1 cellular context compared by ENCODE assay signal in the genomic region with DNA sequence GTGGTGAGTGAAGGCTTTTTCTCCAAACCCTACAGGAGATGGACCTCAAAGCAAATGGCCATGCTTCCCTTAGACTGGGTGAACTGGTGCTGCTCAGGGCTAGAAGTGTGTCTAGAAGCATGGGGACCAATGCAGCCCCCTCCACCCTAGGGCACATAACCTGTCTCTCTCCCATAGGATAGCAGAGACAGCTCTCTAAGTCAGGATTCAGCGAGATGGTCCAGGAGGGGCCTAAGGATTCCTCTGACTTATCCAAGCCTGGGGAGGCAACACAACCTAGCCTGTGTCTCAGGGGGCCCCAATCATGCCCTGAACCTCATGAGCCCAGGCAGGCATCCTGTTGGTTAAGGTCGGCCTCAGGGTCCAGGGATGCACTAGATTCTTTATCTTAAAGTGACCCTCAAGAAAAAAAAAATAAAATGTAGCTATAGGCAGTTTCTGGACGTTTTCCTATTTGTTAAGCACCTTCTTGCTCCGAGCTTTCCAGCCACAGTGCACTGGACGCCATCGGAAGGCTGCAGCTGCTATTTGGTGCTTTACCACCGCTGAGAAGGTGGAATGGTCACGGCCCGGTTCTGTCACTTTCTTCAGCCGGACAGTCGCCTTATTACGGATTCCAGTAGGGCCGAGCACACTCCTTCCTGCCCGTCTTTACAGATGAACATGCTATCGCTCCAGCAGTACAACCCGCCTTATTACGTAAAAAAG.
TF ChIP-seq lines count a peak whose summit lies in the region.

No MANE protein-coding gene starts in this region.

TF ChIP-seq in A549, 52 proteins besides CTCF, POLR2A, EP300 and RAD21:
- TF ChIP-seq ZSCAN20 (CRISPR knock-in tag; IDR thresholded peaks at IDR 0.05): no peak
- no peak for TF ChIP-seq BHLHE40 (IDR thresholded peaks at IDR 0.05; ENCODE audit: low read depth, low read length)
- no peak for TF ChIP-seq RFX5 (IDR thresholded peaks at IDR 0.05)
- TF ChIP-seq HOXA7 (CRISPR knock-in tag; IDR thresholded peaks at IDR 0.05): no peak
- TF ChIP-seq, protein P1, sequence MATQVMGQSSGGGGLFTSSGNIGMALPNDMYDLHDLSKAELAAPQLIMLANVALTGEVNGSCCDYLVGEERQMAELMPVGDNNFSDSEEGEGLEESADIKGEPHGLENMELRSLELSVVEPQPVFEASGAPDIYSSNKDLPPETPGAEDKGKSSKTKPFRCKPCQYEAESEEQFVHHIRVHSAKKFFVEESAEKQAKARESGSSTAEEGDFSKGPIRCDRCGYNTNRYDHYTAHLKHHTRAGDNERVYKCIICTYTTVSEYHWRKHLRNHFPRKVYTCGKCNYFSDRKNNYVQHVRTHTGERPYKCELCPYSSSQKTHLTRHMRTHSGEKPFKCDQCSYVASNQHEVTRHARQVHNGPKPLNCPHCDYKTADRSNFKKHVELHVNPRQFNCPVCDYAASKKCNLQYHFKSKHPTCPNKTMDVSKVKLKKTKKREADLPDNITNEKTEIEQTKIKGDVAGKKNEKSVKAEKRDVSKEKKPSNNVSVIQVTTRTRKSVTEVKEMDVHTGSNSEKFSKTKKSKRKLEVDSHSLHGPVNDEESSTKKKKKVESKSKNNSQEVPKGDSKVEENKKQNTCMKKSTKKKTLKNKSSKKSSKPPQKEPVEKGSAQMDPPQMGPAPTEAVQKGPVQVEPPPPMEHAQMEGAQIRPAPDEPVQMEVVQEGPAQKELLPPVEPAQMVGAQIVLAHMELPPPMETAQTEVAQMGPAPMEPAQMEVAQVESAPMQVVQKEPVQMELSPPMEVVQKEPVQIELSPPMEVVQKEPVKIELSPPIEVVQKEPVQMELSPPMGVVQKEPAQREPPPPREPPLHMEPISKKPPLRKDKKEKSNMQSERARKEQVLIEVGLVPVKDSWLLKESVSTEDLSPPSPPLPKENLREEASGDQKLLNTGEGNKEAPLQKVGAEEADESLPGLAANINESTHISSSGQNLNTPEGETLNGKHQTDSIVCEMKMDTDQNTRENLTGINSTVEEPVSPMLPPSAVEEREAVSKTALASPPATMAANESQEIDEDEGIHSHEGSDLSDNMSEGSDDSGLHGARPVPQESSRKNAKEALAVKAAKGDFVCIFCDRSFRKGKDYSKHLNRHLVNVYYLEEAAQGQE (IDR thresholded peaks at IDR 0.05): no peak
- TF ChIP-seq, protein P2, sequence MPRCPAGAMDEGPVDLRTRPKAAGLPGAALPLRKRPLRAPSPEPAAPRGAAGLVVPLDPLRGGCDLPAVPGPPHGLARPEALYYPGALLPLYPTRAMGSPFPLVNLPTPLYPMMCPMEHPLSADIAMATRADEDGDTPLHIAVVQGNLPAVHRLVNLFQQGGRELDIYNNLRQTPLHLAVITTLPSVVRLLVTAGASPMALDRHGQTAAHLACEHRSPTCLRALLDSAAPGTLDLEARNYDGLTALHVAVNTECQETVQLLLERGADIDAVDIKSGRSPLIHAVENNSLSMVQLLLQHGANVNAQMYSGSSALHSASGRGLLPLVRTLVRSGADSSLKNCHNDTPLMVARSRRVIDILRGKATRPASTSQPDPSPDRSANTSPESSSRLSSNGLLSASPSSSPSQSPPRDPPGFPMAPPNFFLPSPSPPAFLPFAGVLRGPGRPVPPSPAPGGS (IDR thresholded peaks at IDR 0.05): no peak
- TF ChIP-seq, protein P3, sequence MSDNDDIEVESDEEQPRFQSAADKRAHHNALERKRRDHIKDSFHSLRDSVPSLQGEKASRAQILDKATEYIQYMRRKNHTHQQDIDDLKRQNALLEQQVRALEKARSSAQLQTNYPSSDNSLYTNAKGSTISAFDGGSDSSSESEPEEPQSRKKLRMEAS (IDR thresholded peaks at IDR 0.05): no peak
- no peak for TF ChIP-seq JUNB (IDR thresholded peaks at IDR 0.05)
- no peak for TF ChIP-seq NR3C1 (IDR thresholded peaks at IDR 0.05)
- no peak for TF ChIP-seq ZC3H11A (IDR thresholded peaks at IDR 0.05)
- no peak for TF ChIP-seq SREBF2 (IDR thresholded peaks at IDR 0.05)
- TF ChIP-seq CEBPB (IDR thresholded peaks at IDR 0.05): no peak
- no peak for TF ChIP-seq ZFP36 (IDR thresholded peaks at IDR 0.05; ENCODE audit: borderline replicate concordance, partially characterized antibody)
- no peak for TF ChIP-seq HDAC2 (IDR thresholded peaks at IDR 0.05)
- no peak for TF ChIP-seq RARB (CRISPR knock-in tag; IDR thresholded peaks at IDR 0.05)
- TF ChIP-seq TFCP2L1 (CRISPR knock-in tag; IDR thresholded peaks at IDR 0.05): no peak
- no peak for TF ChIP-seq MAZ (IDR thresholded peaks at IDR 0.05; ENCODE audit: borderline replicate concordance, low read depth, low read length)
- TF ChIP-seq HOXB5 (CRISPR knock-in tag; IDR thresholded peaks at IDR 0.05): no peak
- TF ChIP-seq HOXB13 (CRISPR knock-in tag; IDR thresholded peaks at IDR 0.05; ENCODE audit: low read depth): no peak
